ENCODE assay signal across 8 cellular contexts in the genomic region with DNA sequence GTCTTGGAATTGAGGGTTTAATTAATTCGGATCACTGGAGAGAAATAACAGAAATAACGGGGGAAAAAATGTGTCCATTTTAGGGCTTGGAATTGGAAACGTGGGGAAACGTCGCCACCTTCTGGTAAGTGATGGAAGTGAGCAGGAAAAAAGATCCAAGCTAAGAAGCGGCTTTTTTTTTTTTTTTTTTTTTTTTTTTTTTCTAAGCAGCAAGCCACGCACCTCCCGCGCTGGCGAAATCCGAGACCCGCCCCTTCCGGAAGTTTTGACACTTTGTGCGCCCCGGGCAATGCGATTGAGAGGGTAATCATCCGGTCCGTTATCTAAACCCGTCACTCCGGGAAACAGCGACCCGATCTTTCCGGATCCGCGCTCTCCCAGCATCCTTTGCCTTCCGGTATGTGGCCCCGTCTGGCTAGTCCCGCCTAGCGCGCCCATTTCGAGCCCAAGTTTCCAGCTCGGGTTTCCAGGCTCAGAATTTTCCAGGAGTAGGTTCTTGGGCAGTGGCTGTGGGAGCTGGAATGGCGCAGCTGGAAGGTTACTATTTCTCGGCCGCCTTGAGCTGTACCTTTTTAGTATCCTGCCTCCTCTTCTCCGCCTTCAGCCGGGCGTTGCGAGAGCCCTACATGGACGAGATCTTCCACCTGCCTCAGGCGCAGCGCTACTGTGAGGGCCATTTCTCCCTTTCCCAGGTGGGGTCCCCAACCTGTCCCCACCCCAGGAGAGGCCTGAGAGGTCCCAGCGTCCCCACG. TPM values are rescaled to one million over a fixed set of nuclear protein-coding genes. Genes with fewer than 3 reads are reported as not detected.
DNase-seq lines count a peak whose midpoint lies in the region; ATAC-seq and TF ChIP-seq lines count a peak whose summit lies in the region.

A gene with protein sequence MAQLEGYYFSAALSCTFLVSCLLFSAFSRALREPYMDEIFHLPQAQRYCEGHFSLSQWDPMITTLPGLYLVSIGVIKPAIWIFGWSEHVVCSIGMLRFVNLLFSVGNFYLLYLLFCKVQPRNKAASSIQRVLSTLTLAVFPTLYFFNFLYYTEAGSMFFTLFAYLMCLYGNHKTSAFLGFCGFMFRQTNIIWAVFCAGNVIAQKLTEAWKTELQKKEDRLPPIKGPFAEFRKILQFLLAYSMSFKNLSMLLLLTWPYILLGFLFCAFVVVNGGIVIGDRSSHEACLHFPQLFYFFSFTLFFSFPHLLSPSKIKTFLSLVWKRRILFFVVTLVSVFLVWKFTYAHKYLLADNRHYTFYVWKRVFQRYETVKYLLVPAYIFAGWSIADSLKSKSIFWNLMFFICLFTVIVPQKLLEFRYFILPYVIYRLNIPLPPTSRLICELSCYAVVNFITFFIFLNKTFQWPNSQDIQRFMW (plus strand): TSS at position 418 of the 752 bp plus-strand sequence. CDS start 104 bp downstream, at position 522.

- H3K9me3 ChIP-seq in PC-3 (ENCODE audit: low read length), result no peaks in the 10 kb centered on the region

- H3K4me1 ChIP-seq in PC-3 (ENCODE audit: insufficient read depth, low read length), result peaks cover 12% of the 10 kb centered on the region; the same call in 1 of the 2 replicates

- no TSS peak for BruUV-seq in PC-3 (replicated peaks; lab: Mats Ljungman, UMichigan)

- CTCF ChIA-PET in PC-3 (lab: Charles Lee), result interaction anchor here (0.5 to 0.6 kb wide), 2 partner anchors 78 to 494 kb away, joined by 4 to 5 read pairs; no protein-coding TSS in a partner anchor

- peak; percentile 69 for TF ChIP-seq CTCF in PC-3 (conservative IDR thresholded peaks at IDR 0.05; ENCODE audit: low read depth, low read length)
- peak; percentile 69 for TF ChIP-seq CTCF in epithelial cell of proximal tubule (conservative IDR thresholded peaks at IDR 0.05; ENCODE audit: low read depth, low read length)

- TF ChIP-seq RAD21 in Ishikawa (IDR thresholded peaks at IDR 0.05; ENCODE audit: low read depth), result peak; percentile 87

- peak within 1 kb of the TSS; percentile 97 for H3K4me2 ChIP-seq in PC-3 (ENCODE audit: low read length)

- peak within 1 kb of the TSS; percentile 98 for H3K4me3 ChIP-seq in PC-3 (ENCODE audit: low read length)
- H3K4me3 ChIP-seq in epithelial cell of proximal tubule (ENCODE audit: low read depth, low read length), result peak within 1 kb of the TSS; percentile 86

- peak; percentile 99 for ATAC-seq in GM21576 (IDR thresholded peaks at IDR 0.05; ENCODE audit: unreplicated experiment)
- ATAC-seq in PC-3, result peak; percentile 99

- H3K9me2 ChIP-seq in PC-3 (replicated peaks; ENCODE audit: low read length), result no peaks in the 10 kb centered on the region

- DNase-seq in DMS53 (lab: John Stamatoyannopoulos, UW) (peak; percentile 98), PC-3 (peak; percentile 98), activated T-cell treated with anti-CD3 and anti-CD28 coated beads for 48 hours (ENCODE audit: low read depth) (peak; percentile 89), epithelial cell of proximal tubule (ENCODE audit: low read depth) (peak; percentile 79), mucosa of gallbladder (ENCODE audit: low spot score) (peak; percentile 98)
- DNase-seq in stimulated activated CD8-positive, alpha-beta memory T cell treated with anti-CD3 and anti-CD28 coated beads, Interleukin-4, amount 100 ng/mL, for 4 hours (ENCODE audit: low read depth in 2 of 2, low spot score in 1 of 2), result peak; percentile 93

- peak within 1 kb of the TSS; percentile 98 for H2AFZ ChIP-seq in PC-3 (ENCODE audit: low read length)

- H3K9ac ChIP-seq in PC-3 (ENCODE audit: low read length), result peak within 1 kb of the TSS; percentile 94

- H3F3A ChIP-seq in PC-3 (ENCODE audit: low read length, unreplicated experiment), result no peaks in the 10 kb centered on the region

- 0 out of 2 replicates have a peak, but pooled peaks have one; percentile 45 for TF ChIP-seq EP300 in Ishikawa (IDR thresholded peaks at IDR 0.05; ENCODE audit: borderline replicate concordance)

- POLR2A ChIA-PET in PC-3 (lab: Charles Lee; ENCODE audit: unreplicated experiment), result interaction anchor here (0.6 kb wide), 2 partner anchors 1071 to 1101 kb away, joined by 13 to 23 read pairs; no protein-coding TSS in a partner anchor

- no peaks in the 10 kb centered on the region for H3K36me3 ChIP-seq in PC-3 (ENCODE audit: low read depth, low read length)

- peak within 1 kb of the TSS; percentile 57 for H3K27ac ChIP-seq in PC-3 (ENCODE audit: low read length)

- no peaks in the 10 kb centered on the region for H3K27me3 ChIP-seq in PC-3 (ENCODE audit: low read length)

- intact Hi-C loops in PC-3 (cut with micrococcal nuclease), result loop anchor here (1.0 to 10.0 kb wide), 4 partner anchors 435 to 1266 kb away; no protein-coding TSS in a partner anchor

- no peaks in the 10 kb centered on the region for H4K20me1 ChIP-seq in PC-3 (ENCODE audit: low read length)

- H3K79me2 ChIP-seq in PC-3 (ENCODE audit: low read length), result peaks cover 16% of the 10 kb centered on the region

TF ChIP-seq in Ishikawa, 13 proteins besides CTCF, POLR2A, EP300 and RAD21:
- TF ChIP-seq TAF1 (IDR thresholded peaks at IDR 0.05; ENCODE audit: low read depth), result peak; percentile 92
- TF ChIP-seq, protein P1, sequence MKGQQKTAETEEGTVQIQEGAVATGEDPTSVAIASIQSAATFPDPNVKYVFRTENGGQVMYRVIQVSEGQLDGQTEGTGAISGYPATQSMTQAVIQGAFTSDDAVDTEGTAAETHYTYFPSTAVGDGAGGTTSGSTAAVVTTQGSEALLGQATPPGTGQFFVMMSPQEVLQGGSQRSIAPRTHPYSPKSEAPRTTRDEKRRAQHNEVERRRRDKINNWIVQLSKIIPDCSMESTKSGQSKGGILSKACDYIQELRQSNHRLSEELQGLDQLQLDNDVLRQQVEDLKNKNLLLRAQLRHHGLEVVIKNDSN (IDR thresholded peaks at IDR 0.05), result peak; percentile 73
- TF ChIP-seq, protein P2, sequence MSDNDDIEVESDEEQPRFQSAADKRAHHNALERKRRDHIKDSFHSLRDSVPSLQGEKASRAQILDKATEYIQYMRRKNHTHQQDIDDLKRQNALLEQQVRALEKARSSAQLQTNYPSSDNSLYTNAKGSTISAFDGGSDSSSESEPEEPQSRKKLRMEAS (IDR thresholded peaks at IDR 0.05), result peak; percentile 90
- peak; percentile 79 for TF ChIP-seq CREB1 (IDR thresholded peaks at IDR 0.05; ENCODE audit: low read depth)
- TF ChIP-seq, protein P3, sequence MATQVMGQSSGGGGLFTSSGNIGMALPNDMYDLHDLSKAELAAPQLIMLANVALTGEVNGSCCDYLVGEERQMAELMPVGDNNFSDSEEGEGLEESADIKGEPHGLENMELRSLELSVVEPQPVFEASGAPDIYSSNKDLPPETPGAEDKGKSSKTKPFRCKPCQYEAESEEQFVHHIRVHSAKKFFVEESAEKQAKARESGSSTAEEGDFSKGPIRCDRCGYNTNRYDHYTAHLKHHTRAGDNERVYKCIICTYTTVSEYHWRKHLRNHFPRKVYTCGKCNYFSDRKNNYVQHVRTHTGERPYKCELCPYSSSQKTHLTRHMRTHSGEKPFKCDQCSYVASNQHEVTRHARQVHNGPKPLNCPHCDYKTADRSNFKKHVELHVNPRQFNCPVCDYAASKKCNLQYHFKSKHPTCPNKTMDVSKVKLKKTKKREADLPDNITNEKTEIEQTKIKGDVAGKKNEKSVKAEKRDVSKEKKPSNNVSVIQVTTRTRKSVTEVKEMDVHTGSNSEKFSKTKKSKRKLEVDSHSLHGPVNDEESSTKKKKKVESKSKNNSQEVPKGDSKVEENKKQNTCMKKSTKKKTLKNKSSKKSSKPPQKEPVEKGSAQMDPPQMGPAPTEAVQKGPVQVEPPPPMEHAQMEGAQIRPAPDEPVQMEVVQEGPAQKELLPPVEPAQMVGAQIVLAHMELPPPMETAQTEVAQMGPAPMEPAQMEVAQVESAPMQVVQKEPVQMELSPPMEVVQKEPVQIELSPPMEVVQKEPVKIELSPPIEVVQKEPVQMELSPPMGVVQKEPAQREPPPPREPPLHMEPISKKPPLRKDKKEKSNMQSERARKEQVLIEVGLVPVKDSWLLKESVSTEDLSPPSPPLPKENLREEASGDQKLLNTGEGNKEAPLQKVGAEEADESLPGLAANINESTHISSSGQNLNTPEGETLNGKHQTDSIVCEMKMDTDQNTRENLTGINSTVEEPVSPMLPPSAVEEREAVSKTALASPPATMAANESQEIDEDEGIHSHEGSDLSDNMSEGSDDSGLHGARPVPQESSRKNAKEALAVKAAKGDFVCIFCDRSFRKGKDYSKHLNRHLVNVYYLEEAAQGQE (IDR thresholded peaks at IDR 0.05; ENCODE audit: low read depth), result no peak
- peak; percentile 53; the same call in 1 of the 2 replicates for TF ChIP-seq NFIC (IDR thresholded peaks at IDR 0.05)
- TF ChIP-seq ZBTB7A (IDR thresholded peaks at IDR 0.05; ENCODE audit: low read depth), result 0 out of 2 replicates have a peak, but pooled peaks have one; percentile 19
- peak; percentile 79 for TF ChIP-seq TCF12 (IDR thresholded peaks at IDR 0.05; ENCODE audit: low read depth)
- no peak; the same call in 1 of the 2 replicates for TF ChIP-seq EGR1 (IDR thresholded peaks at IDR 0.05)
- peak; percentile 73 for TF ChIP-seq FOXM1 (IDR thresholded peaks at IDR 0.05; ENCODE audit: borderline replicate concordance, low read depth)
- TF ChIP-seq YY1 (IDR thresholded peaks at IDR 0.05; ENCODE audit: low read depth), result peak; percentile 77; the same call in 1 of the 2 replicates
- TF ChIP-seq TEAD4 (IDR thresholded peaks at IDR 0.05), result peak; percentile 87
- peak; percentile 76 for TF ChIP-seq CEBPB (IDR thresholded peaks at IDR 0.05)

RNA-seq across cellular contexts. Expression of the gene that starts here (rescaled TPM):
- total RNA-seq in PC-3 (2014; rRNA removed) (15.7 TPM in 2 replicates), epithelial cell of proximal tubule (5.4 and 7.1 TPM in 2 replicates), mucosa of gallbladder (11.3 TPM)

Comparison
In these comparisons a context has a peak if more than half of its experiments do, and no peak if none do; other contexts are left out.
1. Peak in every context shown above with its lines: DNase-seq, ATAC-seq, H3K4me3 ChIP-seq and H3K27ac ChIP-seq.